Comparison of ENCODE assay signal across 8 cellular contexts in the genomic region with DNA sequence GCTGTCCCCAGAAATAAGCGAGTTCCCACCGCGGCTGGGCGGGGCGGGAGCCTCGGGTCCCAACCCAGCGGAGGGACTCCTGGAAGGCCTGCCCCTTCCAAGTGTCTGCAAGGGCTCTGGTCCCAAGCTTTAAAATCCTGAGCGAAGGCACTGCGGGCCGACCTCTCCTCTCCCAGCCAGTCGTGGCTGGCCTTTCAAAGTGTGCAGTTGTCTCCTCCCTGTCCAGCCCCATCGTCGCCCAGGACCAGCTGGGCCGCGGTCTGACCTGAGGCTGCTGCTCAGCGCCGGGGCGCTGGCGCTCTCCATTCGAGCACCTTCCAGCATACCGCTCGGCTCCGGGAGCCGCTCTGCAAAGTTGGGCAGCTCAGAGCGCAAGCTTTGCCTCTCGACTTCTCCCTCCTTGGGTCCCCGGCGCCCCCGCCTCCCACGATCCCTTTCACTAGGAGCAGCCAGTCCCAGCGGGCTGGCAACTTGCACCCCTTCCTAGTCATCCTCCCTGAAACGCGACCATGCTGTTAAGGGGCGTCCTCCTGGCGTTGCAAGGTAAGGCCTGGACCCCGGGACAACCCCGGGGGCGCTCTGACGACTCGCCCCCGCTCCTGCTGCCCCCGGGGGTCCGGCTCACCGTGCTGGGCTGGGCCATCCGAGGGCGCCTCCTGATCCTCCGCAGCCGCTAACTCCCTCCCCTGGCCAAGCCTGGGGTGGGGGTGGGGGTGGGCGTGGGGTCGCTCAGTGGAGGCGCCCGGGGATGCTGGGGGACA. TPM values are rescaled to one million over a fixed set of nuclear protein-coding genes. Genes with fewer than 3 reads are reported as not detected.
DNase-seq lines count a peak whose midpoint lies in the region; TF ChIP-seq lines count a peak whose summit lies in the region.

TSS of gene MAMDC2 (plus strand) at position 160 of the 761 bp plus-strand sequence. CDS start at position 510, 350 bp downstream.

- DNase-seq in HK-2 (ENCODE audit: unreplicated experiment) = peak; percentile 25
- peak; percentile 68 for DNase-seq in iPS-NIHi11 (ENCODE audit: low spot score)
- no peak for DNase-seq in skeletal muscle cell (ENCODE audit: low read depth)
- no peak for DNase-seq in GM10266 (ENCODE audit: extremely low spot score)
- DNase-seq in NCI-H226 = no peak
- DNase-seq in BE2C = no peak
- no peak for DNase-seq in NCI-H2107 treated with DMSO at 0.1 percent for 48 hours (lab: John Stamatoyannopoulos, UW; ENCODE audit: unreplicated experiment)

- no peaks in the 10 kb centered on the region for H3K36me3 ChIP-seq in BE2C

- H3K4me3 Mint-ChIP-seq in brain = peak within 1 kb of the TSS; percentile 35 to 86 (median 80)

- no peak for TF ChIP-seq CTCF in brain (conservative IDR thresholded peaks at IDR 0.05)
- no peak for TF ChIP-seq CTCF in GM10266 (IDR thresholded peaks at IDR 0.05; ENCODE audit: control insufficient read depth, insufficient read depth, low read depth, missing control alignments)
- TF ChIP-seq CTCF in BE2C (IDR thresholded peaks at IDR 0.05; ENCODE audit: low read depth, low read length) = no peak

- no peaks in the 10 kb centered on the region for H3K9me3 Mint-ChIP-seq in brain

- peaks cover 28% of the 10 kb centered on the region for H3K27me3 Mint-ChIP-seq in brain

- H3K4me3 ChIP-seq in skeletal muscle cell (ENCODE audit: low read depth, low read length) = peak within 1 kb of the TSS; percentile 61
- no peak within 1 kb of the TSS for H3K4me3 ChIP-seq in BE2C (ENCODE audit: low read depth, low read length)

- H3K4me1 ChIP-seq in BE2C = no peaks in the 10 kb centered on the region

- H3K36me3 Mint-ChIP-seq in brain = no peaks in the 10 kb centered on the region

- peaks cover 44% of the 10 kb centered on the region for H3K4me1 Mint-ChIP-seq in brain

- H3K27ac Mint-ChIP-seq in brain = peak within 1 kb of the TSS in 2 of 5 experiments; percentile 63 to 77

- H3K9me3 ChIP-seq in BE2C = no peaks in the 10 kb centered on the region

- no peaks in the 10 kb centered on the region for H3K27me3 ChIP-seq in BE2C

RNA-seq across cellular contexts. Expression of gene MAMDC2, which starts in this region (rescaled TPM):
- 0.31 TPM for polyA plus RNA-seq in brain (ENCODE audit: insufficient read depth, low read depth, low replicate concordance)
- polyA plus RNA-seq in BE2C (2012; ENCODE audit: insufficient read depth, insufficient read length, low read depth) = not detected

Comparison
In these comparisons a context has a peak if more than half of its experiments do, and no peak if none do; other contexts are left out.
1. DNase-seq: peak in HK-2 (single experiment) and iPS-NIHi11 (single experiment); none in skeletal muscle cell (single experiment), GM10266 (single experiment), NCI-H226 (single experiment), BE2C (single experiment) and NCI-H2107 treated with DMSO at 0.1 percent for 48 hours (single experiment).